ENCODE assay signal across 9 cellular contexts in the genomic region with DNA sequence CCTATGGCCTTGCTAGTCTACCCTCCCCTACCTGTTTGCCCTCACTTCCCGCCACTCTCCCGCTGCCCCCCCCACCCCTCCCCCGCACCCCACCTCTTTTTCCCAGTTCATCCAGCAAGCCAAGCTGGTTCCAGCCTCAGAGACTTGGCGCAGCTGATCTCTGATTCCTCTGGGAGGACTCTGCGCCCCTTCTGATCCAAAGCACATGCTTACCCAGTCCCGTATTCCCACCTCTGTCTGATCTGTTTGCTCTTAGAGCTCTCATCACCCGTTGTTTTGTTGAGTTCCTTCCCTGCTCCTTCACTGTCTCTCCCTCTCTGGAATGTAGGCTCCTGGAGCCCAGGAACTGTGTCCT. TPM values are rescaled to one million over a fixed set of nuclear protein-coding genes. Genes with fewer than 3 reads are reported as not detected.
DNase-seq lines count a peak whose midpoint lies in the region; ATAC-seq, FAIRE-seq and TF ChIP-seq lines count a peak whose summit lies in the region.
"Had no signal": no experiment of that assay in that cellular context is flagged by ENCODE, and none has a peak within 500 bp of the region (broad histone marks: within the 10 kb centered on the region; RNA-seq: fewer than 3 reads in every experiment).

No MANE protein-coding gene starts in this region.

- CTCF ChIA-PET in K562 (lab: Yijun Ruan, JAX; ENCODE audit: low intra/inter-chr PET ratio) = no interaction called here

- H3K4me3 Mint-ChIP-seq in naive thymus-derived CD8-positive, alpha-beta T cell = peak overlapping the region; percentile 73 to 93 (median 88)

- H3K4me2 ChIP-seq in K562 (ENCODE audit: insufficient read depth, low read length) = peak overlapping the region; percentile 92; the same call in 1 of the 2 replicates

- DNase-seq in K562 (ENCODE audit: extremely low read depth in 1 of 4, low spot score in 3 of 4) (peak in 1 of 4 experiments; percentile 19), mesenteric fat pad (ENCODE audit: low spot score) (no peak), caudate nucleus (lab: John Stamatoyannopoulos, UW) (no peak)
- DNase-seq in naive thymus-derived CD8-positive, alpha-beta T cell = peak in 1 of 10 donors; percentile 38
- DNase-seq in effector memory CD4-positive, alpha-beta T cell = no peak

- H3K4me1 ChIP-seq in HUES6 (ENCODE audit: control insufficient read depth, insufficient read depth, low read length) = peaks cover 30% of the 10 kb centered on the region
- H3K4me1 ChIP-seq in K562 (replicated peaks in 1 of 2; ENCODE audit: control insufficient read depth in 2 of 2, insufficient read depth in 2 of 2, low read length in 2 of 2) = peaks cover 24 to 25% of the 10 kb centered on the region in 2 experiments; a peak in 4 of 5 replicates
- H3K4me1 ChIP-seq in effector memory CD4-positive, alpha-beta T cell (ENCODE audit: control insufficient read depth, insufficient read depth, low read length, poor library complexity, severe bottlenecking) = peaks cover 36% of the 10 kb centered on the region

- peak overlapping the region; percentile 75 to 96 (median 90) for H3K27ac Mint-ChIP-seq in naive thymus-derived CD8-positive, alpha-beta T cell

- peaks cover 30% of the 10 kb centered on the region for H3K79me2 ChIP-seq in K562 (ENCODE audit: control insufficient read depth, insufficient read depth, low read length)

- H3K4me3 ChIP-seq in HUES6 (ENCODE audit: low read depth, low read length) (peak overlapping the region; percentile 68), K562 (no peak overlapping the region)
- no peak overlapping the region for H3K4me3 ChIP-seq in effector memory CD4-positive, alpha-beta T cell (ENCODE audit: insufficient read depth, low read depth, low read length, poor library complexity, severe bottlenecking)

- in situ Hi-C loops in K562 (cut with MboI) = no loop called here

- no peak for FAIRE-seq in K562 (lab: Jason Lieb, UNC)

- H3K27ac ChIP-seq in C4-2B (peak overlapping the region; percentile 89), HUES6 (ENCODE audit: low read depth, low read length) (no peak overlapping the region), K562 (ENCODE audit: extremely low read depth, low read depth, low read length) (no peak overlapping the region; the same call in 2 of the 3 replicates), caudate nucleus (ENCODE audit: low read depth, low read length) (no peak overlapping the region)
- no peak overlapping the region for H3K27ac ChIP-seq in effector memory CD4-positive, alpha-beta T cell (ENCODE audit: insufficient read depth, low read length, poor library complexity, severe bottlenecking)

- H3K4me1 Mint-ChIP-seq in naive thymus-derived CD8-positive, alpha-beta T cell = peaks cover 23 to 39% (median 35%) of the 10 kb centered on the region in 4 donors

- H3K36me3 ChIP-seq in HUES6 (ENCODE audit: control insufficient read depth, insufficient read depth, low read length) (peaks cover 4% of the 10 kb centered on the region), K562 (ENCODE audit: control insufficient read depth, insufficient read depth, low read length) (peaks cover 3% of the 10 kb centered on the region; the same call in 1 of the 3 replicates)
- H3K36me3 ChIP-seq in effector memory CD4-positive, alpha-beta T cell (ENCODE audit: control insufficient read depth, insufficient read depth, low read length) = no peaks in the 10 kb centered on the region

- peak overlapping the region; percentile 99; the same call in 1 of the 2 replicates for H2AFZ ChIP-seq in K562 (ENCODE audit: low read depth, low read length)

- H3K27me3 ChIP-seq in HUES6 (ENCODE audit: control insufficient read depth, insufficient read depth, low read length) = no peaks in the 10 kb centered on the region
- peaks cover 0 to 3% of the 10 kb centered on the region in 2 experiments; a peak in 1 of 5 replicates for H3K27me3 ChIP-seq in K562 (ENCODE audit: control insufficient read depth in 2 of 2, insufficient read depth in 2 of 2, low read length in 2 of 2)
- H3K27me3 ChIP-seq in effector memory CD4-positive, alpha-beta T cell (replicated peaks; ENCODE audit: control insufficient read depth, insufficient read depth, low read length, poor library complexity, severe bottlenecking) = no peaks in the 10 kb centered on the region

- TF ChIP-seq RAD21 in K562 (CRISPR knock-in tag; conservative IDR thresholded peaks at IDR 0.05 in 1 of 2, IDR thresholded peaks at IDR 0.05 in 1 of 2) = no peak

- no peaks in the 10 kb centered on the region for H3K9me3 ChIP-seq in HUES6 (ENCODE audit: control insufficient read depth, insufficient read depth, low read depth, low read length)
- H3K9me3 ChIP-seq in K562 (replicated peaks; ENCODE audit: control insufficient read depth, insufficient read depth, low read depth, low read length) = no peaks in the 10 kb centered on the region
- no peaks in the 10 kb centered on the region for H3K9me3 ChIP-seq in effector memory CD4-positive, alpha-beta T cell (ENCODE audit: control insufficient read depth, low read length)

- no peaks in the 10 kb centered on the region for H3K9me3 Mint-ChIP-seq in naive thymus-derived CD8-positive, alpha-beta T cell

- H3K9me1 ChIP-seq in K562 (ENCODE audit: control insufficient read depth, insufficient read depth, low read length) = no peaks in the 10 kb centered on the region

- TF ChIP-seq CTCF in C4-2B (conservative IDR thresholded peaks at IDR 0.05) (no peak), K562 (IDR thresholded peaks at IDR 0.05 in 2 of 3, conservative IDR thresholded peaks at IDR 0.05 in 1 of 3; ENCODE audit: insufficient read depth in 2 of 3, low read depth in 1 of 3, low read length in 3 of 3) (no peak)

- TF ChIP-seq EP300 in K562 (IDR thresholded peaks at IDR 0.05; ENCODE audit: low read length) = no peak

- ATAC-seq in K562 = no peak
- no peak for ATAC-seq in naive thymus-derived CD8-positive, alpha-beta T cell
- ATAC-seq in HG03196 (IDR thresholded peaks at IDR 0.05; ENCODE audit: unreplicated experiment) = no peak

- WGBS in K562 (ENCODE audit: insufficient coverage, low coverage, missing lambda C conversion rate) = 96% methylated on average over 3 of the region's 7 CpGs

- BruUV-seq in K562 (replicated peaks; lab: Mats Ljungman, UMichigan) = no TSS peak

- POLR2A ChIA-PET in K562 (lab: Yijun Ruan, JAX) = no interaction called here
- POLR2A ChIA-PET in naive thymus-derived CD8-positive, alpha-beta T cell (lab: Charles Lee) = no interaction called here

- no peaks in the 10 kb centered on the region for H3K27me3 Mint-ChIP-seq in naive thymus-derived CD8-positive, alpha-beta T cell

- peak overlapping the region; percentile 71 for H3K9ac ChIP-seq in HUES6 (ENCODE audit: low read length)
- no peak overlapping the region; a peak in 1 of 4 replicates for H3K9ac ChIP-seq in K562 (ENCODE audit: insufficient read depth in 1 of 2, low read depth in 2 of 2, low read length in 2 of 2)

- no peak for TF ChIP-seq POLR2A in K562 (conservative IDR thresholded peaks at IDR 0.05)

- H3K36me3 Mint-ChIP-seq in naive thymus-derived CD8-positive, alpha-beta T cell = peaks cover 0 to 16% (median 0%) of the 10 kb centered on the region in 3 donors

- intact Hi-C loops in K562 (cut with micrococcal nuclease) = loop anchor here (2.0 kb wide), 1 partner anchor 64 kb away; no protein-coding TSS in a partner anchor

- H4K20me1 ChIP-seq in K562 (replicated peaks; ENCODE audit: control insufficient read depth, insufficient read depth, low read length) = peaks cover 8% of the 10 kb centered on the region

RNA-seq across cellular contexts. Expression of a gene that starts 1.3 kb away (rescaled TPM):
- 35.8 and 48.6 TPM in 2 replicates for total RNA-seq in K562 (2011; cell fraction: chromatin; rRNA removed; ENCODE audit: low replicate concordance)
- total RNA-seq in K562 (2011; cell fraction: nucleolus; rRNA removed) = 26.0 and 27.4 TPM in 2 replicates
- 29.9 and 33.1 TPM in 2 replicates for total RNA-seq in K562 (2011; cell fraction: nucleoplasm; rRNA removed)
- 9.8 and 12.2 TPM in 2 replicates for total RNA-seq in K562 (2014; rRNA removed)
- total RNA-seq in K562 (2014; rRNA removed; fragmentation: Illumina TruSeq; extraction: Trizol) = 5.9 and 6.1 TPM in 2 replicates
- 7.0 and 7.6 TPM in 2 replicates for total RNA-seq in K562 (2015; rRNA removed; fragmentation: Illumina TruSeq; extraction: Trizol)
- 12.8 and 13.4 TPM in 2 replicates for total RNA-seq in K562 (2021)
- 6.9 and 9.5 TPM in 2 replicates for polyA plus RNA-seq in K562 (2011; rRNA removed)
- 9.3 and 9.4 TPM in 2 replicates for polyA plus RNA-seq in K562 (2011; cell fraction: cytosol; rRNA removed)
- 23.7 and 30.8 TPM in 2 replicates for polyA plus RNA-seq in K562 (2011; cell fraction: nucleus; rRNA removed)
- 6.2 and 12.2 TPM in 2 replicates for polyA plus RNA-seq in K562 (2012)
- 7.5 and 8.6 TPM in 2 replicates for polyA plus RNA-seq in K562 (2014; fragmentation: Illumina TruSeq; extraction: Trizol)
- polyA plus RNA-seq in K562 (2014; fragmentation: Nextera tagmentation; extraction: Ambion mirVana) = under 1 TPM; 0.59 to 0.65 TPM
- polyA plus RNA-seq in K562 (2014; rRNA removed) = 7.3 and 8.0 TPM in 2 replicates
- polyA minus RNA-seq in K562 (2011; rRNA and poly(A)+ RNA removed) = 10.4 and 11.4 TPM in 2 replicates
- 9.3 and 13.4 TPM in 2 replicates for polyA minus RNA-seq in K562 (2011; cell fraction: cytosol; rRNA and poly(A)+ RNA removed)
- 15.3 and 19.2 TPM in 2 replicates for polyA minus RNA-seq in K562 (2011; cell fraction: nucleus; rRNA and poly(A)+ RNA removed)
- 10 to 100 TPM; 54.9 to 61.0 TPM for total RNA-seq in naive thymus-derived CD8-positive, alpha-beta T cell
- 10 to 100 TPM; 11.4 to 27.0 (median 18.3) TPM for polyA plus RNA-seq in naive thymus-derived CD8-positive, alpha-beta T cell
- total RNA-seq in mesenteric fat pad = 29.4 TPM

RNA-seq across cellular contexts. Expression of a gene that starts 40.6 kb away (rescaled TPM):
- not detected in 2 replicates for total RNA-seq in K562 (2011; cell fraction: chromatin; rRNA removed; ENCODE audit: low replicate concordance)
- total RNA-seq in K562 (2011; cell fraction: nucleolus; rRNA removed) = not detected in 2 replicates
- total RNA-seq in K562 (2011; cell fraction: nucleoplasm; rRNA removed) = not detected in 2 replicates
- total RNA-seq in K562 (2014; rRNA removed) = not detected in 2 replicates
- not detected in 2 replicates for total RNA-seq in K562 (2014; rRNA removed; fragmentation: Illumina TruSeq; extraction: Trizol)
- not detected in 2 replicates for total RNA-seq in K562 (2015; rRNA removed; fragmentation: Illumina TruSeq; extraction: Trizol)
- 0.07 TPM in 1 of 2 replicates, not detected in the other for total RNA-seq in K562 (2021)
- not detected in 2 replicates for polyA plus RNA-seq in K562 (2011; rRNA removed)
- not detected in 2 replicates for polyA plus RNA-seq in K562 (2011; cell fraction: cytosol; rRNA removed)
- polyA plus RNA-seq in K562 (2011; cell fraction: nucleus; rRNA removed) = not detected in 2 replicates
- not detected in 2 replicates for polyA plus RNA-seq in K562 (2012)
- not detected in 2 replicates for polyA plus RNA-seq in K562 (2014; fragmentation: Illumina TruSeq; extraction: Trizol)
- polyA plus RNA-seq in K562 (2014; fragmentation: Nextera tagmentation; extraction: Ambion mirVana) = not detected
- not detected in 2 replicates for polyA plus RNA-seq in K562 (2014; rRNA removed)
- not detected in 2 replicates for polyA minus RNA-seq in K562 (2011; rRNA and poly(A)+ RNA removed)
- not detected in 2 replicates for polyA minus RNA-seq in K562 (2011; cell fraction: cytosol; rRNA and poly(A)+ RNA removed)
- polyA minus RNA-seq in K562 (2011; cell fraction: nucleus; rRNA and poly(A)+ RNA removed) = not detected in 2 replicates
- total RNA-seq in naive thymus-derived CD8-positive, alpha-beta T cell = under 1 TPM; 0.10 to 0.11 TPM
- polyA plus RNA-seq in naive thymus-derived CD8-positive, alpha-beta T cell = under 1 TPM; 0.07 to 0.67 (median 0.21) TPM
- not detected for total RNA-seq in mesenteric fat pad
- total RNA-seq: renal cortical epithelial cell had no signal

RNA-seq across cellular contexts. Expression of a gene that starts 47.0 kb away (rescaled TPM):
- total RNA-seq in K562 (2011; cell fraction: chromatin; rRNA removed; ENCODE audit: low replicate concordance) = not detected in 2 replicates
- not detected in 2 replicates for total RNA-seq in K562 (2011; cell fraction: nucleolus; rRNA removed)
- total RNA-seq in K562 (2011; cell fraction: nucleoplasm; rRNA removed) = not detected in 2 replicates
- total RNA-seq in K562 (2014; rRNA removed) (not detected in 2 replicates), K562 (2014; rRNA removed; fragmentation: Illumina TruSeq; extraction: Trizol) (not detected in 2 replicates), K562 (2015; rRNA removed; fragmentation: Illumina TruSeq; extraction: Trizol) (not detected in 2 replicates), K562 (2021) (not detected in 2 replicates), mesenteric fat pad (2.3 TPM)
- polyA plus RNA-seq in K562 (2011; rRNA removed) (not detected in 2 replicates), K562 (2014; fragmentation: Illumina TruSeq; extraction: Trizol) (not detected in 2 replicates), K562 (2014; fragmentation: Nextera tagmentation; extraction: Ambion mirVana) (not detected), K562 (2014; rRNA removed) (not detected in 2 replicates)
- polyA plus RNA-seq in K562 (2011; cell fraction: cytosol; rRNA removed) = 0.09 TPM in 1 of 2 replicates, not detected in the other
- polyA plus RNA-seq in K562 (2011; cell fraction: nucleus; rRNA removed) = not detected in 2 replicates
- 0.04 TPM in 1 of 2 replicates, not detected in the other for polyA plus RNA-seq in K562 (2012)
- polyA minus RNA-seq in K562 (2011; rRNA and poly(A)+ RNA removed) = not detected in 2 replicates
- polyA minus RNA-seq in K562 (2011; cell fraction: cytosol; rRNA and poly(A)+ RNA removed) = not detected in 2 replicates
- polyA minus RNA-seq in K562 (2011; cell fraction: nucleus; rRNA and poly(A)+ RNA removed) = not detected in 2 replicates
- total RNA-seq in naive thymus-derived CD8-positive, alpha-beta T cell = not detected
- under 1 TPM in 1 of 3 donors, not detected in 2; 0.14 TPM for polyA plus RNA-seq in naive thymus-derived CD8-positive, alpha-beta T cell
